ENCODE assay signal across 21 cellular contexts in genomic region chr15:58344164-58345070, GRCh38.
A peak's percentile ranks its signal among the peaks of the same experiment; 100 is the strongest.
DNase-seq lines count a peak whose midpoint lies in the region; ATAC-seq, FAIRE-seq and TF ChIP-seq lines count a peak whose summit lies in the region.
"Had no signal": no experiment of that assay in that cellular context is flagged by ENCODE, and none has a peak within 500 bp of the region (broad histone marks: within the 10 kb centered on the region; RNA-seq: fewer than 3 reads in every experiment).

No MANE protein-coding gene starts in this region.

- peaks cover 3% of the 10 kb centered on the region for H3K9me3 Mint-ChIP-seq in mesothelial cell of epicardium

- peaks cover 0 to 23% of the 10 kb centered on the region in 2 experiments; a peak in 3 of 5 replicates for H3K4me1 ChIP-seq in K562 (replicated peaks in 1 of 2; ENCODE audit: control insufficient read depth in 2 of 2, insufficient read depth in 2 of 2, low read length in 2 of 2)

- peak; percentile 68 for FAIRE-seq in K562 (lab: Jason Lieb, UNC)
- FAIRE-seq: GM12878 had no signal

- in situ Hi-C loops in Caki2 (cut with HindIII; ENCODE audit: low pct_unique_long_range_greater_than_20kb, low sequenced_read_pairs), result no loop called here
- in situ Hi-C loops in K562 (cut with MboI), result no loop called here

- H3K4me3 ChIP-seq in LNCaP clone FGC (ENCODE audit: low read depth, low read length) (no peak overlapping the region), K562 (no peak overlapping the region)
- H3K4me3 ChIP-seq: GM12878, GM23338 had no signal

- ATAC-seq in K562, result peak; percentile 45
- ATAC-seq: GM12878, GM23338 had no signal

- no peaks in the 10 kb centered on the region for H3K27me3 Mint-ChIP-seq in mesothelial cell of epicardium (ENCODE audit: low read depth)

- H3K9me1 ChIP-seq in K562 (ENCODE audit: control insufficient read depth, insufficient read depth, low read length), result no peaks in the 10 kb centered on the region

- POLR2A ChIA-PET in K562 (lab: Yijun Ruan, JAX) (interaction anchor here (0.6 to 4.9 kb wide), 5 partner anchors 10 to 426 kb away, joined by 3 to 26 read pairs (median 3); no protein-coding TSS in a partner anchor), HEK293T (lab: Yijun Ruan, JAX) (interaction anchor here (1.3 kb wide), 1 partner anchor 11 kb away, joined by 3 read pairs; no protein-coding TSS in a partner anchor)

- no peaks in the 10 kb centered on the region for H3K27me3 ChIP-seq in K562 (ENCODE audit: control insufficient read depth in 2 of 2, insufficient read depth in 2 of 2, low read length in 2 of 2)

- no peak for TF ChIP-seq RAD21 in K562 (CRISPR knock-in tag; conservative IDR thresholded peaks at IDR 0.05 in 1 of 2, IDR thresholded peaks at IDR 0.05 in 1 of 2)

- peak; percentile 38 for DNase-seq in Caki2 (ENCODE audit: low read depth)
- DNase-seq in LNCaP clone FGC (ENCODE audit: low read depth), result peak; percentile 56
- DNase-seq in K562 (ENCODE audit: extremely low read depth in 1 of 4, low spot score in 3 of 4), result peak in 1 of 4 experiments; percentile 50
- no peak for DNase-seq in mesothelial cell of epicardium (ENCODE audit: low spot score in 2 of 2, unreplicated experiment in 2 of 2)
- DNase-seq in HEK293T (ENCODE audit: extremely low spot score), result no peak
- no peak for DNase-seq in NCI-H2171 treated with DMSO at 0.1 percent for 48 hours (lab: John Stamatoyannopoulos, UW)
- DNase-seq in effector CD4-positive, alpha-beta T cell, result no peak
- DNase-seq in NCI-H2171 (lab: John Stamatoyannopoulos, UW), result no peak
- DNase-seq: ACHN, DMS79 treated with DMSO at 0.1 percent for 48 hours, HCEC 1CT, NCI-H1092 treated with DMSO at 0.1 percent for 48 hours, NCI-H146, NCI-H2029 treated with DMSO at 0.1 percent for 48 hours, NCI-H524 treated with DMSO at 0.1 percent for 48 hours, RPMI8226, SHP77, T-helper 2 cell had no signal

- no peaks in the 10 kb centered on the region for H3K79me2 ChIP-seq in K562 (ENCODE audit: control insufficient read depth, insufficient read depth, low read length)

- no peaks in the 10 kb centered on the region for H4K20me1 ChIP-seq in K562 (replicated peaks; ENCODE audit: control insufficient read depth, insufficient read depth, low read length)

- TF ChIP-seq POLR2A in K562 (conservative IDR thresholded peaks at IDR 0.05), result no peak

- peak overlapping the region; percentile 93 for H2AFZ ChIP-seq in K562 (ENCODE audit: low read depth, low read length)
- H2AFZ ChIP-seq: GM23338 had no signal

- H3K27ac ChIP-seq in K562 (ENCODE audit: extremely low read depth, low read depth, low read length), result peak overlapping the region; percentile 52

- no peak overlapping the region for H3K4me3 Mint-ChIP-seq in mesothelial cell of epicardium
- H3K4me3 Mint-ChIP-seq: CD14-positive monocyte, GM23338 had no signal

- H3K36me3 Mint-ChIP-seq in mesothelial cell of epicardium, result peaks cover 2% of the 10 kb centered on the region
- H3K36me3 Mint-ChIP-seq: CD14-positive monocyte had no signal

- intact Hi-C loops in K562 (cut with micrococcal nuclease), result no loop called here

- peaks cover 32% of the 10 kb centered on the region for H3K4me1 Mint-ChIP-seq in mesothelial cell of epicardium

- BruUV-seq in K562 (replicated peaks; lab: Mats Ljungman, UMichigan), result no TSS peak

- peak overlapping the region; percentile 43; the same call in 1 of the 2 replicates for H3K4me2 ChIP-seq in K562 (ENCODE audit: insufficient read depth, low read length)
- H3K4me2 ChIP-seq: GM23338 had no signal

- 27% methylated on average over 5 of the region's 5 CpGs for WGBS in K562 (ENCODE audit: insufficient coverage, low coverage, missing lambda C conversion rate)

- peak overlapping the region; percentile 13 for H3K27ac Mint-ChIP-seq in mesothelial cell of epicardium
- H3K27ac Mint-ChIP-seq: GM23338 had no signal

- CTCF ChIA-PET in K562 (lab: Yijun Ruan, JAX; ENCODE audit: low intra/inter-chr PET ratio) (no interaction called here), HEK293T (lab: Yijun Ruan, JAX) (interaction anchor here (2.0 kb wide), 1 partner anchor 13 kb away, joined by 4 read pairs; no protein-coding TSS in a partner anchor)

- TF ChIP-seq CTCF in LNCaP clone FGC (IDR thresholded peaks at IDR 0.05; ENCODE audit: control insufficient read depth, extremely low read depth, insufficient read depth) (no peak), K562 (IDR thresholded peaks at IDR 0.05 in 2 of 3, conservative IDR thresholded peaks at IDR 0.05 in 1 of 3; ENCODE audit: insufficient read depth in 2 of 3, low read depth in 1 of 3, low read length in 3 of 3) (no peak), mesothelial cell of epicardium (IDR thresholded peaks at IDR 0.05; ENCODE audit: unreplicated experiment) (no peak)

- H3K9ac ChIP-seq in K562 (ENCODE audit: insufficient read depth in 1 of 2, low read depth in 2 of 2, low read length in 2 of 2), result peak overlapping the region in 1 of 2 experiments; percentile 7; a peak in 1 of 4 replicates

- no peaks in the 10 kb centered on the region for H3K9me3 ChIP-seq in K562 (replicated peaks; ENCODE audit: control insufficient read depth, insufficient read depth, low read depth, low read length)

- no peaks in the 10 kb centered on the region for H3K36me3 ChIP-seq in K562 (ENCODE audit: control insufficient read depth, insufficient read depth, low read length)

- TF ChIP-seq EP300 in K562 (IDR thresholded peaks at IDR 0.05; ENCODE audit: low read length), result no peak

TF ChIP-seq in K562, 482 proteins besides CTCF, POLR2A, EP300 and RAD21 (continues in another document):
- TF ChIP-seq ZNF24 (IDR thresholded peaks at IDR 0.05), result no peak
- TF ChIP-seq, protein P1, sequence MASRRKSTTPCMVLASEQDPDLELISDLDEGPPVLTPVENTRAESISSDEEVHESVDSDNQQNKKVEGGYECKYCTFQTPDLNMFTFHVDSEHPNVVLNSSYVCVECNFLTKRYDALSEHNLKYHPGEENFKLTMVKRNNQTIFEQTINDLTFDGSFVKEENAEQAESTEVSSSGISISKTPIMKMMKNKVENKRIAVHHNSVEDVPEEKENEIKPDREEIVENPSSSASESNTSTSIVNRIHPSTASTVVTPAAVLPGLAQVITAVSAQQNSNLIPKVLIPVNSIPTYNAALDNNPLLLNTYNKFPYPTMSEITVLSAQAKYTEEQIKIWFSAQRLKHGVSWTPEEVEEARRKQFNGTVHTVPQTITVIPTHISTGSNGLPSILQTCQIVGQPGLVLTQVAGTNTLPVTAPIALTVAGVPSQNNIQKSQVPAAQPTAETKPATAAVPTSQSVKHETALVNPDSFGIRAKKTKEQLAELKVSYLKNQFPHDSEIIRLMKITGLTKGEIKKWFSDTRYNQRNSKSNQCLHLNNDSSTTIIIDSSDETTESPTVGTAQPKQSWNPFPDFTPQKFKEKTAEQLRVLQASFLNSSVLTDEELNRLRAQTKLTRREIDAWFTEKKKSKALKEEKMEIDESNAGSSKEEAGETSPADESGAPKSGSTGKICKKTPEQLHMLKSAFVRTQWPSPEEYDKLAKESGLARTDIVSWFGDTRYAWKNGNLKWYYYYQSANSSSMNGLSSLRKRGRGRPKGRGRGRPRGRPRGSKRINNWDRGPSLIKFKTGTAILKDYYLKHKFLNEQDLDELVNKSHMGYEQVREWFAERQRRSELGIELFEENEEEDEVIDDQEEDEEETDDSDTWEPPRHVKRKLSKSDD (conservative IDR thresholded peaks at IDR 0.05; ENCODE audit: low read length), result no peak
- TF ChIP-seq SAP30 (IDR thresholded peaks at IDR 0.05; ENCODE audit: borderline replicate concordance, insufficient read depth, low read depth, low read length, poor library complexity, severe bottlenecking), result no peak
- TF ChIP-seq PCBP1 (IDR thresholded peaks at IDR 0.05; ENCODE audit: low read depth, low read length, poor library complexity, severe bottlenecking), result no peak
- TF ChIP-seq PRMT5 (CRISPR knock-in tag; IDR thresholded peaks at IDR 0.05), result no peak
- TF ChIP-seq CBX1 (IDR thresholded peaks at IDR 0.05; ENCODE audit: low read depth), result no peak
- no peak for TF ChIP-seq ILF3 (IDR thresholded peaks at IDR 0.05; ENCODE audit: borderline replicate concordance)
- no peak for TF ChIP-seq ZNF695 (CRISPR knock-in tag; IDR thresholded peaks at IDR 0.05)
- peak; percentile 77; the same call in 1 of the 2 replicates for TF ChIP-seq ZNF766 (CRISPR knock-in tag; conservative IDR thresholded peaks at IDR 0.05)
- no peak for TF ChIP-seq ZNF644 (tag; IDR thresholded peaks at IDR 0.05; ENCODE audit: low read depth)

TF ChIP-seq in HEK293T, 16 proteins besides CTCF, POLR2A, EP300 and RAD21:
- no peak for TF ChIP-seq ZNF384 (IDR thresholded peaks at IDR 0.05)
- no peak for TF ChIP-seq SP1 (IDR thresholded peaks at IDR 0.05)
- TF ChIP-seq TARDBP (IDR thresholded peaks at IDR 0.05), result no peak
- no peak for TF ChIP-seq ARNT (IDR thresholded peaks at IDR 0.05)
- no peak for TF ChIP-seq SUZ12 (IDR thresholded peaks at IDR 0.05)
- TF ChIP-seq NFRKB (IDR thresholded peaks at IDR 0.05), result no peak

Comparison
In these comparisons a context has a peak if more than half of its experiments do, and no peak if none do; other contexts are left out.
1. DNase-seq: peak in Caki2 (single experiment) and LNCaP clone FGC (single experiment); none in mesothelial cell of epicardium (0 of 2), HEK293T (single experiment), NCI-H2171 treated with DMSO at 0.1 percent for 48 hours (single experiment), effector CD4-positive, alpha-beta T cell (single experiment) and NCI-H2171 (single experiment).